ENCODE assay signal across 1 cellular context in the genomic region with DNA sequence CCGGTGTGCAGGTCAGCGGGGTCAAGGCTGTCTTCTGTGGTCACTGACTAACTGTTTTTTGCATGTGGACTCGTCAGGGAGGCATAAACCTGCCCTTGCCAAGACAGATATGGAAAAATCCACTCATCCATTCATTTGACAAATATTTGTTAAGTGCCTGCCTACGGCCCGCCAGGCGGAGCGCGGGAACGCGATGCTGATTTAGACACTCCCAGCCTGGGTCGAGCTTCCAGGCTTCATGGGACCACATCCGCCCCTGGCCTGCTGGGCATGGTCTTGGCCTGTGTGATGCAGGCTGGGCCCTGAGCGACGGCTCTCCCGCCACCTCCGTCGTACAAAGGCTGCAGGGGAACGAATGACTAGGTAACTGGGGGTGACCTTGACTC.
TF ChIP-seq lines count a peak whose summit lies in the region.

No MANE protein-coding gene starts in this region.

TF ChIP-seq in HepG2, 621 proteins besides CTCF, POLR2A, EP300 and RAD21 (continued from another document and continues in another):
- TF ChIP-seq KDM3A (CRISPR knock-in tag; IDR thresholded peaks at IDR 0.05; ENCODE audit: low read depth) (peak; percentile 72; the same call in 1 of the 2 replicates), REL (CRISPR knock-in tag; conservative IDR thresholded peaks at IDR 0.05) (no peak), CBX2 (IDR thresholded peaks at IDR 0.05; ENCODE audit: low read depth, low read length) (no peak), CBX2 (CRISPR knock-in tag; IDR thresholded peaks at IDR 0.05; ENCODE audit: low read depth) (0 out of 2 replicates have a peak, but pooled peaks have one; percentile 59), MTA1 (CRISPR knock-in tag; IDR thresholded peaks at IDR 0.05; ENCODE audit: borderline replicate concordance) (peak; percentile 64; the same call in 1 of the 2 replicates), TFDP1 (CRISPR knock-in tag; IDR thresholded peaks at IDR 0.05; ENCODE audit: borderline replicate concordance) (peak; percentile 96), ZMAT3 (CRISPR knock-in tag; conservative IDR thresholded peaks at IDR 0.05) (peak; percentile 79), ZNF773 (CRISPR knock-in tag; IDR thresholded peaks at IDR 0.05; ENCODE audit: borderline replicate concordance) (0 out of 2 replicates have a peak, but pooled peaks have one; percentile 66), ZNF597 (CRISPR knock-in tag; IDR thresholded peaks at IDR 0.05) (no peak), UBTF (CRISPR knock-in tag; IDR thresholded peaks at IDR 0.05) (peak; percentile 88), ZSCAN31 (CRISPR knock-in tag; IDR thresholded peaks at IDR 0.05; ENCODE audit: low read depth) (peak; percentile 95), TFAP4 (IDR thresholded peaks at IDR 0.05; ENCODE audit: borderline replicate concordance, low read depth) (peak; percentile 50; the same call in 1 of the 2 replicates), TSC22D2 (CRISPR knock-in tag; IDR thresholded peaks at IDR 0.05; ENCODE audit: borderline replicate concordance) (0 out of 2 replicates have a peak, but pooled peaks have one; percentile 43), NFKBIZ (CRISPR knock-in tag; IDR thresholded peaks at IDR 0.05) (peak; percentile 89), YEATS2 (CRISPR knock-in tag; IDR thresholded peaks at IDR 0.05; ENCODE audit: borderline replicate concordance) (peak; percentile 66; the same call in 1 of the 2 replicates), ATF6 (CRISPR knock-in tag; conservative IDR thresholded peaks at IDR 0.05) (no peak), RELA (CRISPR knock-in tag; IDR thresholded peaks at IDR 0.05) (peak; percentile 50; the same call in 1 of the 2 replicates), ZNF749 (CRISPR knock-in tag; IDR thresholded peaks at IDR 0.05; ENCODE audit: borderline replicate concordance) (no peak), FOXK2 (IDR thresholded peaks at IDR 0.05) (no peak), SOX5 (CRISPR knock-in tag; IDR thresholded peaks at IDR 0.05; ENCODE audit: borderline replicate concordance) (peak; percentile 72; the same call in 1 of the 2 replicates), ZNF180 (CRISPR knock-in tag; IDR thresholded peaks at IDR 0.05; ENCODE audit: borderline replicate concordance, low read depth) (peak; percentile 70; the same call in 1 of the 2 replicates), TCF7 (IDR thresholded peaks at IDR 0.05; ENCODE audit: low read depth) (peak; percentile 7; the same call in 1 of the 2 replicates), ZNF879 (CRISPR knock-in tag; IDR thresholded peaks at IDR 0.05) (0 out of 2 replicates have a peak, but pooled peaks have one; percentile 80), ZBED4 (CRISPR knock-in tag; IDR thresholded peaks at IDR 0.05; ENCODE audit: borderline replicate concordance) (peak; percentile 84), IRF2 (CRISPR knock-in tag; IDR thresholded peaks at IDR 0.05) (peak; percentile 70; the same call in 1 of the 2 replicates), BHLHE40 (IDR thresholded peaks at IDR 0.05; ENCODE audit: low read length) (peak; percentile 44), KMT2B (CRISPR knock-in tag; IDR thresholded peaks at IDR 0.05) (peak; percentile 59), BCLAF1 (IDR thresholded peaks at IDR 0.05) (no peak), ZNF546 (CRISPR knock-in tag; conservative IDR thresholded peaks at IDR 0.05) (no peak), ZFP36L1 (CRISPR knock-in tag; IDR thresholded peaks at IDR 0.05) (no peak), ZNF513 (CRISPR knock-in tag; conservative IDR thresholded peaks at IDR 0.05) (no peak), DR1 (CRISPR knock-in tag; IDR thresholded peaks at IDR 0.05) (peak; percentile 65), NKX3-1 (CRISPR knock-in tag; IDR thresholded peaks at IDR 0.05) (peak; percentile 96), ZNF709 (CRISPR knock-in tag; IDR thresholded peaks at IDR 0.05) (peak; percentile 81; the same call in 1 of the 2 replicates), TMF1 (CRISPR knock-in tag; IDR thresholded peaks at IDR 0.05; ENCODE audit: low read depth) (peak; percentile 70; the same call in 1 of the 2 replicates), HOXD1 (CRISPR knock-in tag; IDR thresholded peaks at IDR 0.05) (peak; percentile 89), ISL2 (CRISPR knock-in tag; IDR thresholded peaks at IDR 0.05) (peak; percentile 71)
- TF ChIP-seq, protein P1, sequence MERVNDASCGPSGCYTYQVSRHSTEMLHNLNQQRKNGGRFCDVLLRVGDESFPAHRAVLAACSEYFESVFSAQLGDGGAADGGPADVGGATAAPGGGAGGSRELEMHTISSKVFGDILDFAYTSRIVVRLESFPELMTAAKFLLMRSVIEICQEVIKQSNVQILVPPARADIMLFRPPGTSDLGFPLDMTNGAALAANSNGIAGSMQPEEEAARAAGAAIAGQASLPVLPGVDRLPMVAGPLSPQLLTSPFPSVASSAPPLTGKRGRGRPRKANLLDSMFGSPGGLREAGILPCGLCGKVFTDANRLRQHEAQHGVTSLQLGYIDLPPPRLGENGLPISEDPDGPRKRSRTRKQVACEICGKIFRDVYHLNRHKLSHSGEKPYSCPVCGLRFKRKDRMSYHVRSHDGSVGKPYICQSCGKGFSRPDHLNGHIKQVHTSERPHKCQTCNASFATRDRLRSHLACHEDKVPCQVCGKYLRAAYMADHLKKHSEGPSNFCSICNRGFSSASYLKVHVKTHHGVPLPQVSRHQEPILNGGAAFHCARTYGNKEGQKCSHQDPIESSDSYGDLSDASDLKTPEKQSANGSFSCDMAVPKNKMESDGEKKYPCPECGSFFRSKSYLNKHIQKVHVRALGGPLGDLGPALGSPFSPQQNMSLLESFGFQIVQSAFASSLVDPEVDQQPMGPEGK (CRISPR knock-in tag; IDR thresholded peaks at IDR 0.05), result peak; percentile 48
- TF ChIP-seq, protein P2, sequence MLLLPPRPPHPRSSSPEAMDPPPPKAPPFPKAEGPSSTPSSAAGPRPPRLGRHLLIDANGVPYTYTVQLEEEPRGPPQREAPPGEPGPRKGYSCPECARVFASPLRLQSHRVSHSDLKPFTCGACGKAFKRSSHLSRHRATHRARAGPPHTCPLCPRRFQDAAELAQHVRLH (CRISPR knock-in tag; IDR thresholded peaks at IDR 0.05; ENCODE audit: borderline replicate concordance, low read depth), result 0 out of 2 replicates have a peak, but pooled peaks have one; percentile 48
